1 cellular context compared by ENCODE assay signal in the genomic region with DNA sequence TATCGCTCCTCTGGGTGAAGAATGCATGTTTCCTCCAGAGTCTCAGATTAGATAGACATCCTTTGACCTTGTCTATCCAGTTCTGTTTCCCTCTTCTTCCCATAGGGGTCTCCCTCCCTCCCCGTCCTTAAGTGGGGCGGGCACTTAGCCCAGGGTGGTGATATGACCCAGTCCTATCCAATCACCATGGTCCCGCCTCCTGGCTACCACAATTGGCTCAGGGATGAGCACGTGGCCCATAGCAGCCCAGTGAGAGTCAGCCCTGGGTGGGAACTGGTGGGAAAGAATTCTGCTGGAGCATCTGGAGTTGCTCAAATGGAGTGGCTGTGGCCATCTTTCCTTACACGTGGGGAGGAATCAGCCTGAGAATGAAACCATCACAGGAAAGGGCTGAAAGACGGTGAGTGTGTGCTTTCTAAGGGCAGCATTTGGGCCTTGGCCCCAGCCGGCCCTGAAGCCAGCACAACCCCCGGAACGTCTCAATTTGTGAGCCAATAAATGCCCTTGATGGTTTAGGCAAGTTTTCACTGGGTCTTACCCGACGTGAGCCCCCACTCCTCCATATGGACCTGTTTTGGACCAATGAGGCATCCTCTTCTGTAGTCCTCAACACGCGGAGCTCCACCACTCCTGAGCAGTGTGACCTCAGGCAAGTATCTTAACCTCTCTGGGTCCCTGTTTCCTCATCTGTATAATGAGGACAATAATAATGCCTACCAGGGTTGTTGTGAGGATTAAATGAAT.
TF ChIP-seq lines count a peak whose summit lies in the region.

No MANE protein-coding gene starts in this region.

TF ChIP-seq in HepG2, 621 proteins besides CTCF, POLR2A, EP300 and RAD21 (continued from another document and continues in another):
- TF ChIP-seq, protein P1, sequence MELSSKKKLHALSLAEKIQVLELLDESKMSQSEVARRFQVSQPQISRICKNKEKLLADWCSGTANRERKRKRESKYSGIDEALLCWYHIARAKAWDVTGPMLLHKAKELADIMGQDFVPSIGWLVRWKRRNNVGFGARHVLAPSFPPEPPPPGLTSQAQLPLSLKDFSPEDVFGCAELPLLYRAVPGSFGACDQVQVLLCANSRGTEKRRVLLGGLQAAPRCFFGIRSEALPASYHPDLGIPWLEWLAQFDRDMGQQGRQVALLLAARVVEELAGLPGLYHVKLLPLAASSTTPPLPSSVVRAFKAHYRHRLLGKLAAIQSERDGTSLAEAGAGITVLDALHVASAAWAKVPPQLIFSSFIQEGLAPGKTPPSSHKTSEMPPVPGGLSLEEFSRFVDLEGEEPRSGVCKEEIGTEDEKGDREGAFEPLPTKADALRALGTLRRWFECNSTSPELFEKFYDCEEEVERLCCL (CRISPR knock-in tag; IDR thresholded peaks at IDR 0.05; ENCODE audit: borderline replicate concordance): no peak
- TF ChIP-seq ZNF296 (CRISPR knock-in tag; conservative IDR thresholded peaks at IDR 0.05): no peak
- TF ChIP-seq, protein P2, sequence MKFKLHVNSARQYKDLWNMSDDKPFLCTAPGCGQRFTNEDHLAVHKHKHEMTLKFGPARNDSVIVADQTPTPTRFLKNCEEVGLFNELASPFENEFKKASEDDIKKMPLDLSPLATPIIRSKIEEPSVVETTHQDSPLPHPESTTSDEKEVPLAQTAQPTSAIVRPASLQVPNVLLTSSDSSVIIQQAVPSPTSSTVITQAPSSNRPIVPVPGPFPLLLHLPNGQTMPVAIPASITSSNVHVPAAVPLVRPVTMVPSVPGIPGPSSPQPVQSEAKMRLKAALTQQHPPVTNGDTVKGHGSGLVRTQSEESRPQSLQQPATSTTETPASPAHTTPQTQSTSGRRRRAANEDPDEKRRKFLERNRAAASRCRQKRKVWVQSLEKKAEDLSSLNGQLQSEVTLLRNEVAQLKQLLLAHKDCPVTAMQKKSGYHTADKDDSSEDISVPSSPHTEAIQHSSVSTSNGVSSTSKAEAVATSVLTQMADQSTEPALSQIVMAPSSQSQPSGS (CRISPR knock-in tag; IDR thresholded peaks at IDR 0.05): no peak
- no peak for TF ChIP-seq ZSCAN29 (CRISPR knock-in tag; conservative IDR thresholded peaks at IDR 0.05)
- TF ChIP-seq, protein P3, sequence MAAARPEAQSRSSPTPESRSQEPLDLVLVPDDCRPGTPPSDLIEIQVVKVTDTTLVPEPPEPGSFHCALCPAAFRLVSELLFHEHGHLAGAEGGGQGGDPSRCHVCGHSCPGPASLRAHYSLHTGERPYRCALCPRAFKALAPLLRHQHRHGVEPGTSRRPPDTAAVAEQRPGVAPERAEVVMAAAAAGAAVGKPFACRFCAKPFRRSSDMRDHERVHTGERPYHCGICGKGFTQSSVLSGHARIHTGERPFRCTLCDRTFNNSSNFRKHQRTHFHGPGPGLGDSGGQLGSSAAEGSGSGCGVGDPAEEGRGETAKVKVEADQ (CRISPR knock-in tag; IDR thresholded peaks at IDR 0.05; ENCODE audit: borderline replicate concordance): no peak; the same call in 1 of the 2 replicates
- TF ChIP-seq, protein P4, sequence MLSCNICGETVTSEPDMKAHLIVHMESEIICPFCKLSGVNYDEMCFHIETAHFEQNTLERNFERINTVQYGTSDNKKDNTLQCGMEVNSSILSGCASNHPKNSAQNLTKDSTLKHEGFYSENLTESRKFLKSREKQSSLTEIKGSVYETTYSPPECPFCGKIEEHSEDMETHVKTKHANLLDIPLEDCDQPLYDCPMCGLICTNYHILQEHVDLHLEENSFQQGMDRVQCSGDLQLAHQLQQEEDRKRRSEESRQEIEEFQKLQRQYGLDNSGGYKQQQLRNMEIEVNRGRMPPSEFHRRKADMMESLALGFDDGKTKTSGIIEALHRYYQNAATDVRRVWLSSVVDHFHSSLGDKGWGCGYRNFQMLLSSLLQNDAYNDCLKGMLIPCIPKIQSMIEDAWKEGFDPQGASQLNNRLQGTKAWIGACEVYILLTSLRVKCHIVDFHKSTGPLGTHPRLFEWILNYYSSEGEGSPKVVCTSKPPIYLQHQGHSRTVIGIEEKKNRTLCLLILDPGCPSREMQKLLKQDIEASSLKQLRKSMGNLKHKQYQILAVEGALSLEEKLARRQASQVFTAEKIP (CRISPR knock-in tag; IDR thresholded peaks at IDR 0.05; ENCODE audit: borderline replicate concordance): no peak
- TF ChIP-seq HDAC1 (CRISPR knock-in tag; IDR thresholded peaks at IDR 0.05): peak; percentile 48; the same call in 1 of the 2 replicates
- TF ChIP-seq, protein P5, sequence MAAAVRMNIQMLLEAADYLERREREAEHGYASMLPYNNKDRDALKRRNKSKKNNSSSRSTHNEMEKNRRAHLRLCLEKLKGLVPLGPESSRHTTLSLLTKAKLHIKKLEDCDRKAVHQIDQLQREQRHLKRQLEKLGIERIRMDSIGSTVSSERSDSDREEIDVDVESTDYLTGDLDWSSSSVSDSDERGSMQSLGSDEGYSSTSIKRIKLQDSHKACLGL (CRISPR knock-in tag; IDR thresholded peaks at IDR 0.05): peak; percentile 75
- TF ChIP-seq ZNF30 (CRISPR knock-in tag; IDR thresholded peaks at IDR 0.05): no peak
- TF ChIP-seq, protein P6, sequence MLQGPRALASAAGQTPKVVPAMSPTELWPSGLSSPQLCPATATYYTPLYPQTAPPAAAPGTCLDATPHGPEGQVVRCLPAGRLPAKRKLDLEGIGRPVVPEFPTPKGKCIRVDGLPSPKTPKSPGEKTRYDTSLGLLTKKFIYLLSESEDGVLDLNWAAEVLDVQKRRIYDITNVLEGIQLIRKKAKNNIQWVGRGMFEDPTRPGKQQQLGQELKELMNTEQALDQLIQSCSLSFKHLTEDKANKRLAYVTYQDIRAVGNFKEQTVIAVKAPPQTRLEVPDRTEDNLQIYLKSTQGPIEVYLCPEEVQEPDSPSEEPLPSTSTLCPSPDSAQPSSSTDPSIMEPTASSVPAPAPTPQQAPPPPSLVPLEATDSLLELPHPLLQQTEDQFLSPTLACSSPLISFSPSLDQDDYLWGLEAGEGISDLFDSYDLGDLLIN (CRISPR knock-in tag; IDR thresholded peaks at IDR 0.05; ENCODE audit: borderline replicate concordance): no peak
- peak; percentile 58 for TF ChIP-seq ERF (CRISPR knock-in tag; IDR thresholded peaks at IDR 0.05)
- TF ChIP-seq, protein P7, sequence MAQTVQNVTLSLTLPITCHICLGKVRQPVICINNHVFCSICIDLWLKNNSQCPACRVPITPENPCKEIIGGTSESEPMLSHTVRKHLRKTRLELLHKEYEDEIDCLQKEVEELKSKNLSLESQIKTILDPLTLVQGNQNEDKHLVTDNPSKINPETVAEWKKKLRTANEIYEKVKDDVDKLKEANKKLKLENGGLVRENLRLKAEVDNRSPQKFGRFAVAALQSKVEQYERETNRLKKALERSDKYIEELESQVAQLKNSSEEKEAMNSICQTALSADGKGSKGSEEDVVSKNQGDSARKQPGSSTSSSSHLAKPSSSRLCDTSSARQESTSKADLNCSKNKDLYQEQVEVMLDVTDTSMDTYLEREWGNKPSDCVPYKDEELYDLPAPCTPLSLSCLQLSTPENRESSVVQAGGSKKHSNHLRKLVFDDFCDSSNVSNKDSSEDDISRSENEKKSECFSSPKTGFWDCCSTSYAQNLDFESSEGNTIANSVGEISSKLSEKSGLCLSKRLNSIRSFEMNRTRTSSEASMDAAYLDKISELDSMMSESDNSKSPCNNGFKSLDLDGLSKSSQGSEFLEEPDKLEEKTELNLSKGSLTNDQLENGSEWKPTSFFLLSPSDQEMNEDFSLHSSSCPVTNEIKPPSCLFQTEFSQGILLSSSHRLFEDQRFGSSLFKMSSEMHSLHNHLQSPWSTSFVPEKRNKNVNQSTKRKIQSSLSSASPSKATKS (CRISPR knock-in tag; IDR thresholded peaks at IDR 0.05): no peak
- TF ChIP-seq, protein P8, sequence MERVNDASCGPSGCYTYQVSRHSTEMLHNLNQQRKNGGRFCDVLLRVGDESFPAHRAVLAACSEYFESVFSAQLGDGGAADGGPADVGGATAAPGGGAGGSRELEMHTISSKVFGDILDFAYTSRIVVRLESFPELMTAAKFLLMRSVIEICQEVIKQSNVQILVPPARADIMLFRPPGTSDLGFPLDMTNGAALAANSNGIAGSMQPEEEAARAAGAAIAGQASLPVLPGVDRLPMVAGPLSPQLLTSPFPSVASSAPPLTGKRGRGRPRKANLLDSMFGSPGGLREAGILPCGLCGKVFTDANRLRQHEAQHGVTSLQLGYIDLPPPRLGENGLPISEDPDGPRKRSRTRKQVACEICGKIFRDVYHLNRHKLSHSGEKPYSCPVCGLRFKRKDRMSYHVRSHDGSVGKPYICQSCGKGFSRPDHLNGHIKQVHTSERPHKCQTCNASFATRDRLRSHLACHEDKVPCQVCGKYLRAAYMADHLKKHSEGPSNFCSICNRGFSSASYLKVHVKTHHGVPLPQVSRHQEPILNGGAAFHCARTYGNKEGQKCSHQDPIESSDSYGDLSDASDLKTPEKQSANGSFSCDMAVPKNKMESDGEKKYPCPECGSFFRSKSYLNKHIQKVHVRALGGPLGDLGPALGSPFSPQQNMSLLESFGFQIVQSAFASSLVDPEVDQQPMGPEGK (CRISPR knock-in tag; IDR thresholded peaks at IDR 0.05): peak; percentile 61; the same call in 1 of the 2 replicates
- peak; percentile 33; the same call in 1 of the 2 replicates for TF ChIP-seq THAP11 (CRISPR knock-in tag; IDR thresholded peaks at IDR 0.05)
- TF ChIP-seq SMYD3 (CRISPR knock-in tag; IDR thresholded peaks at IDR 0.05): no peak
- TF ChIP-seq PAWR (CRISPR knock-in tag; IDR thresholded peaks at IDR 0.05; ENCODE audit: borderline replicate concordance): no peak
- no peak for TF ChIP-seq GLI4 (CRISPR knock-in tag; IDR thresholded peaks at IDR 0.05; ENCODE audit: borderline replicate concordance)
- TF ChIP-seq ZNF121 (CRISPR knock-in tag; IDR thresholded peaks at IDR 0.05): no peak
- TF ChIP-seq, protein P9, sequence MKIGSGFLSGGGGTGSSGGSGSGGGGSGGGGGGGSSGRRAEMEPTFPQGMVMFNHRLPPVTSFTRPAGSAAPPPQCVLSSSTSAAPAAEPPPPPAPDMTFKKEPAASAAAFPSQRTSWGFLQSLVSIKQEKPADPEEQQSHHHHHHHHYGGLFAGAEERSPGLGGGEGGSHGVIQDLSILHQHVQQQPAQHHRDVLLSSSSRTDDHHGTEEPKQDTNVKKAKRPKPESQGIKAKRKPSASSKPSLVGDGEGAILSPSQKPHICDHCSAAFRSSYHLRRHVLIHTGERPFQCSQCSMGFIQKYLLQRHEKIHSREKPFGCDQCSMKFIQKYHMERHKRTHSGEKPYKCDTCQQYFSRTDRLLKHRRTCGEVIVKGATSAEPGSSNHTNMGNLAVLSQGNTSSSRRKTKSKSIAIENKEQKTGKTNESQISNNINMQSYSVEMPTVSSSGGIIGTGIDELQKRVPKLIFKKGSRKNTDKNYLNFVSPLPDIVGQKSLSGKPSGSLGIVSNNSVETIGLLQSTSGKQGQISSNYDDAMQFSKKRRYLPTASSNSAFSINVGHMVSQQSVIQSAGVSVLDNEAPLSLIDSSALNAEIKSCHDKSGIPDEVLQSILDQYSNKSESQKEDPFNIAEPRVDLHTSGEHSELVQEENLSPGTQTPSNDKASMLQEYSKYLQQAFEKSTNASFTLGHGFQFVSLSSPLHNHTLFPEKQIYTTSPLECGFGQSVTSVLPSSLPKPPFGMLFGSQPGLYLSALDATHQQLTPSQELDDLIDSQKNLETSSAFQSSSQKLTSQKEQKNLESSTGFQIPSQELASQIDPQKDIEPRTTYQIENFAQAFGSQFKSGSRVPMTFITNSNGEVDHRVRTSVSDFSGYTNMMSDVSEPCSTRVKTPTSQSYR (CRISPR knock-in tag; IDR thresholded peaks at IDR 0.05; ENCODE audit: borderline replicate concordance): no peak
- TF ChIP-seq, protein P10, sequence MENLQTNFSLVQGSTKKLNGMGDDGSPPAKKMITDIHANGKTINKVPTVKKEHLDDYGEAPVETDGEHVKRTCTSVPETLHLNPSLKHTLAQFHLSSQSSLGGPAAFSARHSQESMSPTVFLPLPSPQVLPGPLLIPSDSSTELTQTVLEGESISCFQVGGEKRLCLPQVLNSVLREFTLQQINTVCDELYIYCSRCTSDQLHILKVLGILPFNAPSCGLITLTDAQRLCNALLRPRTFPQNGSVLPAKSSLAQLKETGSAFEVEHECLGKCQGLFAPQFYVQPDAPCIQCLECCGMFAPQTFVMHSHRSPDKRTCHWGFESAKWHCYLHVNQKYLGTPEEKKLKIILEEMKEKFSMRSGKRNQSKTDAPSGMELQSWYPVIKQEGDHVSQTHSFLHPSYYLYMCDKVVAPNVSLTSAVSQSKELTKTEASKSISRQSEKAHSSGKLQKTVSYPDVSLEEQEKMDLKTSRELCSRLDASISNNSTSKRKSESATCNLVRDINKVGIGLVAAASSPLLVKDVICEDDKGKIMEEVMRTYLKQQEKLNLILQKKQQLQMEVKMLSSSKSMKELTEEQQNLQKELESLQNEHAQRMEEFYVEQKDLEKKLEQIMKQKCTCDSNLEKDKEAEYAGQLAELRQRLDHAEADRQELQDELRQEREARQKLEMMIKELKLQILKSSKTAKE (CRISPR knock-in tag; IDR thresholded peaks at IDR 0.05; ENCODE audit: borderline replicate concordance): no peak
- TF ChIP-seq ZNF768 (CRISPR knock-in tag; IDR thresholded peaks at IDR 0.05): peak; percentile 78
- TF ChIP-seq NFKB2 (CRISPR knock-in tag; IDR thresholded peaks at IDR 0.05; ENCODE audit: borderline replicate concordance): no peak; the same call in 1 of the 2 replicates
- TF ChIP-seq ZKSCAN8 (CRISPR knock-in tag; IDR thresholded peaks at IDR 0.05; ENCODE audit: borderline replicate concordance): no peak; the same call in 1 of the 2 replicates
- TF ChIP-seq, protein P11, sequence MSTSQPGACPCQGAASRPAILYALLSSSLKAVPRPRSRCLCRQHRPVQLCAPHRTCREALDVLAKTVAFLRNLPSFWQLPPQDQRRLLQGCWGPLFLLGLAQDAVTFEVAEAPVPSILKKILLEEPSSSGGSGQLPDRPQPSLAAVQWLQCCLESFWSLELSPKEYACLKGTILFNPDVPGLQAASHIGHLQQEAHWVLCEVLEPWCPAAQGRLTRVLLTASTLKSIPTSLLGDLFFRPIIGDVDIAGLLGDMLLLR (CRISPR knock-in tag; IDR thresholded peaks at IDR 0.05): peak; percentile 68; the same call in 1 of the 2 replicates
- TF ChIP-seq SP2 (CRISPR knock-in tag; IDR thresholded peaks at IDR 0.05): peak; percentile 87
- no peak for TF ChIP-seq ZMAT3 (CRISPR knock-in tag; conservative IDR thresholded peaks at IDR 0.05)
- TF ChIP-seq, protein P12, sequence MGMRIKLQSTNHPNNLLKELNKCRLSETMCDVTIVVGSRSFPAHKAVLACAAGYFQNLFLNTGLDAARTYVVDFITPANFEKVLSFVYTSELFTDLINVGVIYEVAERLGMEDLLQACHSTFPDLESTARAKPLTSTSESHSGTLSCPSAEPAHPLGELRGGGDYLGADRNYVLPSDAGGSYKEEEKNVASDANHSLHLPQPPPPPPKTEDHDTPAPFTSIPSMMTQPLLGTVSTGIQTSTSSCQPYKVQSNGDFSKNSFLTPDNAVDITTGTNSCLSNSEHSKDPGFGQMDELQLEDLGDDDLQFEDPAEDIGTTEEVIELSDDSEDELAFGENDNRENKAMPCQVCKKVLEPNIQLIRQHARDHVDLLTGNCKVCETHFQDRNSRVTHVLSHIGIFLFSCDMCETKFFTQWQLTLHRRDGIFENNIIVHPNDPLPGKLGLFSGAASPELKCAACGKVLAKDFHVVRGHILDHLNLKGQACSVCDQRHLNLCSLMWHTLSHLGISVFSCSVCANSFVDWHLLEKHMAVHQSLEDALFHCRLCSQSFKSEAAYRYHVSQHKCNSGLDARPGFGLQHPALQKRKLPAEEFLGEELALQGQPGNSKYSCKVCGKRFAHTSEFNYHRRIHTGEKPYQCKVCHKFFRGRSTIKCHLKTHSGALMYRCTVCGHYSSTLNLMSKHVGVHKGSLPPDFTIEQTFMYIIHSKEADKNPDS (CRISPR knock-in tag; IDR thresholded peaks at IDR 0.05): no peak
- TF ChIP-seq SNAPC2 (CRISPR knock-in tag; IDR thresholded peaks at IDR 0.05): 0 out of 2 replicates have a peak, but pooled peaks have one; percentile 57
- no peak for TF ChIP-seq MAFF (IDR thresholded peaks at IDR 0.05; ENCODE audit: low read depth, low read length)
- TF ChIP-seq MYNN (CRISPR knock-in tag; IDR thresholded peaks at IDR 0.05; ENCODE audit: low read depth): no peak; the same call in 1 of the 2 replicates
- TF ChIP-seq FOXA1 (IDR thresholded peaks at IDR 0.05): no peak
- no peak for TF ChIP-seq FOXA1 (CRISPR knock-in tag; IDR thresholded peaks at IDR 0.05)
- no peak for TF ChIP-seq MTA1 (CRISPR knock-in tag; IDR thresholded peaks at IDR 0.05; ENCODE audit: borderline replicate concordance)
- no peak for TF ChIP-seq CCAR2 (optimal IDR thresholded peaks at IDR 0.05; ENCODE audit: low read depth, low read length)
